Comparison of ENCODE assay signal across 28 cellular contexts in the genomic region with DNA sequence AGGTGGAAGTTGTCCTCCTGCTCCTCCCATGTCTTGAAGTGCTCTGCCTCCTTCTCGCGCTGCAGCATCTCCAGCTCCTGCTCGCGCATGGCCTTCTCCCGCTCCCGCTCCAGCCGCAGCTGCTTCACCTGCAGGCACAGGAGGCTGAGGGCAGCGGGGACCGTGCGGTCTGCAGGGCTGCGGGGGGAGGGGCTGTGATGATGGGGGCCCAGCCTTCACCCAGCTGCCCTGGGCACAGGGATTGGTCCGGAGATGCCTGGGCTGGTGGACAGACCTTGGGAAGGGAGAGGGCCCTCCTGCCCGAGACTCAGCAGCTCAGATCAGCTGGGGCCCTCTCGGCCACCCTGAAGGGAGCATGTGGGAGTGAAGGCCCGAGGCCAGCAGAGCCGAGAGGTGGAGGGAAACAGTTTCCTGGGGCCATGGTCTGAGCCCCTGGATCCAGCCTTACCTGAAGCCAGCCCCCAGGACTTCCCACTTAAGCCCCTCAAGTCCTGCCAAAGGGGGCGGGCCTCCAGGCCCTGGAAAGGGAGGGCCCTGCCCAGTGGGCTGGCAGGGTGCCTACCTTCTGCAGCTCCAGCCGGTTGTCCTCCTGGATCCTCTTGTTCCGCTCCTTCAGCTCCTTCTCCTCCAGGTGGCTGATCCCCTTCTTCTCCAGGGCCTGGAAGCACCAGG. TPM values are rescaled to one million over a fixed set of nuclear protein-coding genes. Genes with fewer than 3 reads are reported as not detected.
"Had no signal": no experiment of that assay in that cellular context is flagged by ENCODE, and none has a peak within 500 bp of the region (broad histone marks: within the 10 kb centered on the region; RNA-seq: fewer than 3 reads in every experiment).

No MANE protein-coding gene starts in this region.

- H3K9me3 Mint-ChIP-seq: activated CD4-positive, alpha-beta memory T cell treated with anti-CD3 and anti-CD28 coated beads for 36 hours; activated CD4-positive, alpha-beta T cell treated with anti-CD3 and anti-CD28 coated beads, Interleukin-2, amount 10 ng/mL, durations not matched to agents 7 days and 5 days; activated naive CD4-positive, alpha-beta T cell treated with anti-CD3 and anti-CD28 coated beads for 36 hours; activated T-cell treated with anti-CD3 and anti-CD28 coated beads, Interleukin-2, amount 50 U/mL, for 4 hours; brain; central memory CD8-positive, alpha-beta T cell had no signal

- ATAC-seq: activated T-cell treated with anti-CD3 and anti-CD28 coated beads, Interleukin-2, amount 50 U/mL, for 4 hours had no signal

- H3K27me3 ChIP-seq: SJCRH30 had no signal

- H3K4me3 Mint-ChIP-seq: activated CD4-positive, alpha-beta memory T cell treated with anti-CD3 and anti-CD28 coated beads for 36 hours; activated CD4-positive, alpha-beta T cell treated with anti-CD3 and anti-CD28 coated beads, Interleukin-2, amount 10 ng/mL, durations not matched to agents 7 days and 5 days; activated naive CD4-positive, alpha-beta T cell treated with anti-CD3 and anti-CD28 coated beads for 36 hours; activated naive CD8-positive, alpha-beta T cell; activated T-cell treated with anti-CD3 and anti-CD28 coated beads, Interleukin-2, amount 50 U/mL, for 4 hours; brain; central memory CD8-positive, alpha-beta T cell had no signal

- DNase-seq: activated CD4-positive, alpha-beta memory T cell treated with anti-CD3 and anti-CD28 coated beads for 36 hours; activated CD4-positive, alpha-beta T cell treated with anti-CD3 and anti-CD28 coated beads, Interleukin-2, amount 10 ng/mL, durations not matched to agents 7 days and 5 days; activated CD4-positive, CD25-positive, alpha-beta regulatory T cell; activated CD8-positive, alpha-beta memory T cell treated with anti-CD3 and anti-CD28 coated beads for 24 hours; activated gamma-delta T cell; activated naive CD4-positive, alpha-beta T cell treated with anti-CD3 and anti-CD28 coated beads for 36 hours; activated T-cell treated with anti-CD3 and anti-CD28 coated beads, Interleukin-2, amount 50 U/mL, for 4 hours; amygdala; Karpas-422; MM.1S; NCI-H1105; NCI-H1436; NCI-H187; NCI-H2081; NCI-H446 treated with DMSO at 0.1 percent for 48 hours; NCI-H524 treated with DMSO at 0.1 percent for 48 hours; NCI-H748 treated with DMSO at 0.1 percent for 48 hours; Right ventricle myocardium superior; RPMI8226; SJCRH30; SK-N-SH; T-helper 1 cell had no signal

- H3K4me1 ChIP-seq: SJCRH30 had no signal

- H3K4me2 ChIP-seq: SK-N-SH had no signal

- H3K9me3 ChIP-seq: SJCRH30, SK-N-SH had no signal

- H3K4me3 ChIP-seq: SJCRH30 had no signal

- H3K27ac ChIP-seq: SJCRH30, VCaP had no signal

- FAIRE-seq: astrocyte had no signal

- H3K9ac ChIP-seq: SK-N-SH had no signal

- H3K27ac Mint-ChIP-seq: activated CD4-positive, alpha-beta memory T cell treated with anti-CD3 and anti-CD28 coated beads for 36 hours; activated naive CD4-positive, alpha-beta T cell treated with anti-CD3 and anti-CD28 coated beads for 36 hours; activated naive CD8-positive, alpha-beta T cell; brain had no signal

- H3K36me3 Mint-ChIP-seq: activated naive CD8-positive, alpha-beta T cell had no signal

- H3K27me3 Mint-ChIP-seq: activated CD4-positive, alpha-beta memory T cell treated with anti-CD3 and anti-CD28 coated beads for 36 hours; activated CD4-positive, alpha-beta T cell treated with anti-CD3 and anti-CD28 coated beads, Interleukin-2, amount 10 ng/mL, durations not matched to agents 7 days and 5 days; activated naive CD8-positive, alpha-beta T cell; central memory CD8-positive, alpha-beta T cell had no signal

RNA-seq across cellular contexts. Expression of a gene that starts 13.6 kb away (rescaled TPM):
- total RNA-seq: OCI-LY7 had no signal

RNA-seq across cellular contexts. Expression of a gene that starts 35.0 kb away (rescaled TPM):
- total RNA-seq: OCI-LY7 had no signal
